ENCODE assay signal across 10 cellular contexts in genomic region chr1:59672851-59673574, GRCh38.
DNase-seq lines count a peak whose midpoint lies in the region; ATAC-seq, FAIRE-seq and TF ChIP-seq lines count a peak whose summit lies in the region.
"Had no signal": no experiment of that assay in that cellular context is flagged by ENCODE, and none has a peak within 500 bp of the region (broad histone marks: within the 10 kb centered on the region; RNA-seq: fewer than 3 reads in every experiment).

No MANE protein-coding gene starts in this region.

- H3K9me1 ChIP-seq in IMR-90 (ENCODE audit: insufficient read depth, low read length) = no peaks in the 10 kb centered on the region

- H2BK5ac ChIP-seq in IMR-90 (ENCODE audit: low read depth, low read length, poor library complexity, severe bottlenecking) = peak overlapping the region; percentile 5
- H2BK5ac ChIP-seq in H1 (ENCODE audit: low read depth, low read length) = 0 out of 2 replicates have a peak overlapping the region, but pooled peaks have one; percentile 22

- no peak for FAIRE-seq in A549 (lab: Jason Lieb, UNC)
- FAIRE-seq in H1 (lab: Jason Lieb, UNC) = no peak

- POLR2A ChIA-PET in A549 (lab: Yijun Ruan, JAX) = no interaction called here
- POLR2A ChIA-PET in IMR-90 (lab: Charles Lee; ENCODE audit: unreplicated experiment) = no interaction called here
- POLR2A ChIA-PET in H1 (lab: Charles Lee; ENCODE audit: partially characterized antibody) = no interaction called here

- TF ChIP-seq POLR2A in A549 (IDR thresholded peaks at IDR 0.05; ENCODE audit: low read length) (no peak), IMR-90 (IDR thresholded peaks at IDR 0.05; ENCODE audit: low read depth, low read length) (no peak), H1 (IDR thresholded peaks at IDR 0.05; ENCODE audit: control extremely low read depth in 1 of 2, low read depth in 2 of 2, low read length in 2 of 2) (no peak)

- dilution Hi-C loops in IMR-90 (cut with HindIII; ENCODE audit: low sequenced_read_pairs, unreplicated experiment) = no loop called here

- no peaks in the 10 kb centered on the region for H3K27me3 ChIP-seq in IMR-90 (ENCODE audit: control insufficient read depth, insufficient read depth, low read length)
- no peaks in the 10 kb centered on the region for H3K27me3 ChIP-seq in H1 (replicated peaks in 1 of 4; ENCODE audit: control insufficient read depth in 3 of 4, extremely low read depth in 1 of 4, insufficient read depth in 3 of 4, low read length in 3 of 4)
- H3K27me3 ChIP-seq: BLaER1 had no signal

- peak overlapping the region; percentile 86 for H2BK12ac ChIP-seq in H1 (ENCODE audit: low read depth, low read length)

- H4K5ac ChIP-seq in IMR-90 (ENCODE audit: low read depth, low read length) (no peak overlapping the region), H1 (ENCODE audit: insufficient read length, low read depth, low read length) (no peak overlapping the region)

- no peak overlapping the region for H3K4ac ChIP-seq in IMR-90 (ENCODE audit: low read depth, low read length)
- H3K4ac ChIP-seq in H1 (replicated peaks; ENCODE audit: insufficient read length, low read depth, low read length) = no peak overlapping the region

- TF ChIP-seq CTCF in A549 (IDR thresholded peaks at IDR 0.05) (no peak), IMR-90 (conservative IDR thresholded peaks at IDR 0.05; ENCODE audit: low read depth, low read length) (no peak), H1 (IDR thresholded peaks at IDR 0.05; ENCODE audit: control extremely low read depth in 1 of 3, insufficient read depth in 1 of 3, low read depth in 1 of 3, low read length in 3 of 3) (no peak), nephron (IDR thresholded peaks at IDR 0.05; ENCODE audit: unreplicated experiment in 3 of 3) (no peak), GM10266 (IDR thresholded peaks at IDR 0.05; ENCODE audit: control insufficient read depth, insufficient read depth, low read depth, missing control alignments) (no peak)

- H3K9me3 ChIP-seq in A549 = no peaks in the 10 kb centered on the region; the same call in 1 of the 3 replicates
- peaks cover 12% of the 10 kb centered on the region for H3K9me3 ChIP-seq in IMR-90 (ENCODE audit: control insufficient read depth, insufficient read depth, low read length)
- H3K9me3 ChIP-seq in H1 (ENCODE audit: insufficient read depth in 2 of 2, low read depth in 1 of 2, low read length in 1 of 2) = no peaks in the 10 kb centered on the region
- H3K9me3 ChIP-seq: BLaER1 had no signal

- H3K56ac ChIP-seq in IMR-90 (ENCODE audit: extremely low read depth, insufficient read depth, low read length) (no peak overlapping the region), H1 (replicated peaks; ENCODE audit: insufficient read length, low read depth, low read length) (no peak overlapping the region)

- H3K4me1 ChIP-seq in A549 (peaks cover 1% of the 10 kb centered on the region; the same call in 1 of the 3 replicates), IMR-90 (ENCODE audit: control insufficient read depth, insufficient read depth, low read length) (peaks cover 4% of the 10 kb centered on the region), H1 (replicated peaks in 1 of 4; ENCODE audit: control insufficient read depth in 3 of 4, insufficient read depth in 4 of 4, low read length in 3 of 4) (peaks cover 6 to 19% (median 15%) of the 10 kb centered on the region in 4 experiments)
- H3K4me1 ChIP-seq: BLaER1 had no signal

- H2BK15ac ChIP-seq in IMR-90 (ENCODE audit: low read depth, low read length) (no peak overlapping the region), H1 (ENCODE audit: low read length) (peak overlapping the region; percentile 50; the same call in 1 of the 2 replicates)

- 0 out of 2 replicates have a peak overlapping the region, but pooled peaks have one; percentile 16 for H2BK20ac ChIP-seq in IMR-90 (ENCODE audit: low read depth, low read length)
- no peak overlapping the region for H2BK20ac ChIP-seq in H1 (ENCODE audit: low read length)

- in situ Hi-C loops in IMR-90 (cut with MboI; ENCODE audit: low sequenced_read_pairs) = no loop called here

- H2AFZ ChIP-seq in IMR-90 (replicated peaks; ENCODE audit: low read length, poor library complexity) (no peak overlapping the region), H1 (ENCODE audit: low read length) (no peak overlapping the region)

- H3K9ac ChIP-seq in IMR-90 (ENCODE audit: low read depth, low read length) = no peak overlapping the region
- no peak overlapping the region for H3K9ac ChIP-seq in H1 (replicated peaks in 1 of 4; ENCODE audit: extremely low read depth in 1 of 4, low read depth in 3 of 4, low read length in 3 of 4)
- H3K9ac ChIP-seq: BLaER1 had no signal

- peak overlapping the region; percentile 36 to 69 (median 63) for H3K27ac Mint-ChIP-seq in nephron
- H3K27ac Mint-ChIP-seq: activated naive CD4-positive, alpha-beta T cell treated with anti-CD3 and anti-CD28 coated beads, Interleukin-2, amount 50 U/mL, for 24 hours had no signal

- BruUV-seq in IMR-90 (replicated peaks; lab: Mats Ljungman, UMichigan) = no TSS peak

- H3K18ac ChIP-seq in IMR-90 (ENCODE audit: low read depth, low read length) (no peak overlapping the region), H1 (ENCODE audit: extremely low read depth, low read length) (no peak overlapping the region)

- H3K4me1 Mint-ChIP-seq in nephron = peaks cover 58% of the 10 kb centered on the region
- H3K4me1 Mint-ChIP-seq: activated naive CD4-positive, alpha-beta T cell treated with anti-CD3 and anti-CD28 coated beads, Interleukin-2, amount 50 U/mL, for 24 hours had no signal

- WGBS in A549 (ENCODE audit: missing lambda C conversion rate) = 40% methylated on average over 7 of the region's 7 CpGs
- 93% methylated on average over 2 of the region's 7 CpGs; no CpG with 5 or more reads in 1 of the 2 experiments for WGBS in IMR-90 (ENCODE audit: extremely low coverage in 2 of 2, insufficient read length in 1 of 2), 2 experiments
- 88% methylated on average over 7 of the region's 7 CpGs; no CpG with 5 or more reads in 1 of the 2 experiments for WGBS in H1 (ENCODE audit: extremely low coverage in 1 of 2, insufficient coverage in 1 of 2, insufficient read length in 1 of 2, insufficient replicate concordance in 2 of 2, low coverage in 1 of 2, low lambda C conversion rate in 2 of 2, missing lambda C conversion rate in 1 of 2), 2 experiments

- no peaks in the 10 kb centered on the region for H3K79me1 ChIP-seq in IMR-90 (ENCODE audit: low read depth in 1 of 2, low read length in 2 of 2)
- H3K79me1 ChIP-seq in H1 (ENCODE audit: low read depth, low read length) = no peaks in the 10 kb centered on the region; the same call in 1 of the 2 replicates

- intact Hi-C loops in IMR-90 (cut with micrococcal nuclease) = no loop called here

- H3K4me3 ChIP-seq in A549 = no peak overlapping the region
- H3K4me3 ChIP-seq in IMR-90 (ENCODE audit: insufficient read depth, low read depth, low read length) = no peak overlapping the region
- H3K4me3 ChIP-seq in H1 (ENCODE audit: extremely low read depth in 1 of 4, insufficient read depth in 2 of 4, low read depth in 3 of 4, low read length in 4 of 4) = no peak overlapping the region
- H3K4me3 ChIP-seq: BLaER1 had no signal

- DNase-seq in A549 (ENCODE audit: low read depth in 1 of 2, low spot score in 1 of 2) (peak; percentile 2 to 44), IMR-90 (peak; percentile 81), H1 (ENCODE audit: low read depth in 1 of 2, low spot score in 2 of 2) (no peak), GM10266 (ENCODE audit: extremely low spot score) (no peak)
- DNase-seq in stimulated activated CD4-positive, alpha-beta T cell treated with anti-CD3 and anti-CD28 coated beads, Interleukin-4, amount 100 ng/mL, for 4 hours = no peak

- H4K8ac ChIP-seq in IMR-90 (ENCODE audit: low read depth in 2 of 2, low read length in 2 of 2) (no peak overlapping the region), H1 (ENCODE audit: extremely low read depth, insufficient read depth, low read length) (no peak overlapping the region; the same call in 1 of the 2 replicates)

- H2AK9ac ChIP-seq in IMR-90 (replicated peaks; ENCODE audit: low read depth, low read length, poor library complexity) = peak overlapping the region; percentile 44

- TF ChIP-seq EP300 in A549 (IDR thresholded peaks at IDR 0.05) (no peak), H1 (IDR thresholded peaks at IDR 0.05; ENCODE audit: borderline replicate concordance in 1 of 2, low read depth in 2 of 2, low read length in 2 of 2) (no peak)

- H3K36me3 ChIP-seq in IMR-90 (ENCODE audit: control insufficient read depth, insufficient read depth, low read length) (no peaks in the 10 kb centered on the region), H1 (ENCODE audit: control insufficient read depth in 2 of 4, insufficient read depth in 4 of 4, low read length in 3 of 4) (no peaks in the 10 kb centered on the region)
- H3K36me3 ChIP-seq: BLaER1 had no signal

- H3K4me2 ChIP-seq in A549 = no peak overlapping the region
- no peak overlapping the region for H3K4me2 ChIP-seq in IMR-90 (ENCODE audit: low read depth, low read length)
- no peak overlapping the region for H3K4me2 ChIP-seq in H1 (ENCODE audit: insufficient read depth in 1 of 2, low read depth in 2 of 2, low read length in 2 of 2)
- H3K4me2 ChIP-seq: BLaER1 had no signal

- H2AK5ac ChIP-seq in IMR-90 (ENCODE audit: low read depth, low read length) (peak overlapping the region; percentile 80), H1 (ENCODE audit: low read depth, low read length) (0 out of 2 replicates have a peak overlapping the region, but pooled peaks have one; percentile 42)

- no peaks in the 10 kb centered on the region for H3K23me2 ChIP-seq in H1 (ENCODE audit: low read depth, low read length)

- no peaks in the 10 kb centered on the region for H3K79me2 ChIP-seq in H1 (ENCODE audit: control insufficient read depth in 1 of 2, insufficient read depth in 2 of 2, low read length in 2 of 2)

- no peaks in the 10 kb centered on the region for H3K36me3 Mint-ChIP-seq in nephron (ENCODE audit: low read depth)

- CTCF ChIA-PET in A549 (lab: Yijun Ruan, JAX) = interaction anchor here (1.2 kb wide), 1 partner anchor 26 kb away, joined by 4 read pairs; no protein-coding TSS in a partner anchor
- CTCF ChIA-PET in IMR-90 (lab: Yijun Ruan, JAX) = no interaction called here
- CTCF ChIA-PET in H1 (lab: Charles Lee; ENCODE audit: partially characterized antibody) = interaction anchor here (1.6 kb wide), 1 partner anchor 26 kb away, joined by 3 read pairs; no protein-coding TSS in a partner anchor

- H3K27me3 Mint-ChIP-seq in nephron (ENCODE audit: low read depth) = peaks cover 6% of the 10 kb centered on the region
- H3K27me3 Mint-ChIP-seq: activated naive CD4-positive, alpha-beta T cell treated with anti-CD3 and anti-CD28 coated beads, Interleukin-2, amount 50 U/mL, for 24 hours had no signal

- H3K14ac ChIP-seq in IMR-90 (replicated peaks; ENCODE audit: low read depth, low read length) = no peak overlapping the region
- H3K14ac ChIP-seq in H1 (ENCODE audit: insufficient read length) = no peak overlapping the region

- no peak overlapping the region for H2BK120ac ChIP-seq in IMR-90 (ENCODE audit: low read depth, low read length)
- H2BK120ac ChIP-seq in H1 (replicated peaks; ENCODE audit: low read depth, low read length) = no peak overlapping the region

- TF ChIP-seq RAD21 in A549 (conservative IDR thresholded peaks at IDR 0.05 in 1 of 2, IDR thresholded peaks at IDR 0.05 in 1 of 2) = no peak
- no peak for TF ChIP-seq RAD21 in IMR-90 (IDR thresholded peaks at IDR 0.05; ENCODE audit: low read length)
- no peak for TF ChIP-seq RAD21 in H1 (IDR thresholded peaks at IDR 0.05 in 1 of 2, conservative IDR thresholded peaks at IDR 0.05 in 1 of 2; ENCODE audit: low read depth in 2 of 2, low read length in 2 of 2)

- no peak overlapping the region for H3K23ac ChIP-seq in IMR-90 (ENCODE audit: low read depth, low read length)
- H3K23ac ChIP-seq in H1 (ENCODE audit: insufficient read length) = no peak overlapping the region

- H3K4me3 Mint-ChIP-seq in nephron = no peak overlapping the region
- H3K4me3 Mint-ChIP-seq: activated naive CD4-positive, alpha-beta T cell treated with anti-CD3 and anti-CD28 coated beads, Interleukin-2, amount 50 U/mL, for 24 hours had no signal

- H3K27ac ChIP-seq in A549 (peak overlapping the region in 1 of 2 experiments; percentile 34; a peak in 2 of 6 replicates), IMR-90 (ENCODE audit: insufficient read depth, low read length) (no peak overlapping the region), H1 (ENCODE audit: low read depth, low read length) (no peak overlapping the region)
- H3K27ac ChIP-seq: BLaER1 had no signal

- ATAC-seq in A549 = peak; percentile 78 to 85; a peak in 5 of 6 replicates
- ATAC-seq in IMR-90 (ENCODE audit: low read depth) = peak; percentile 57
- no peak for ATAC-seq in GM18870 (IDR thresholded peaks at IDR 0.05; ENCODE audit: unreplicated experiment)
- ATAC-seq in GM19351 (IDR thresholded peaks at IDR 0.05; ENCODE audit: unreplicated experiment) = no peak

- no peaks in the 10 kb centered on the region for H4K20me1 ChIP-seq in IMR-90 (ENCODE audit: insufficient read depth, low read length)
- H4K20me1 ChIP-seq in H1 (replicated peaks in 1 of 2; ENCODE audit: control insufficient read depth in 1 of 2, insufficient read depth in 2 of 2, low read length in 2 of 2) = no peaks in the 10 kb centered on the region
- H4K20me1 ChIP-seq: BLaER1 had no signal

- no peaks in the 10 kb centered on the region for H3K9me3 Mint-ChIP-seq in nephron
- H3K9me3 Mint-ChIP-seq: activated naive CD4-positive, alpha-beta T cell treated with anti-CD3 and anti-CD28 coated beads, Interleukin-2, amount 50 U/mL, for 24 hours had no signal

- H4K91ac ChIP-seq in IMR-90 (ENCODE audit: insufficient read depth, low read depth, low read length) (no peak overlapping the region), H1 (replicated peaks; ENCODE audit: insufficient read length, low read length) (no peak overlapping the region)

Comparison
In these comparisons a context has a peak if more than half of its experiments do, and no peak if none do; other contexts are left out.
1. ATAC-seq: peak in A549 (2 of 2) and IMR-90 (single experiment); none in GM18870 (single experiment) and GM19351 (single experiment).
2. DNase-seq: peak in A549 (2 of 2) and IMR-90 (single experiment); none in H1 (0 of 2), stimulated activated CD4-positive, alpha-beta T cell treated with anti-CD3 and anti-CD28 coated beads, Interleukin-4, amount 100 ng/mL, for 4 hours (0 of 2) and GM10266 (single experiment).
3. Of the 18 proteins assayed by ChIP-seq in both H1 and A549: peak only in H1: none; only in A549: MAX; in both: none; in neither: 17.